In the genomic region with DNA sequence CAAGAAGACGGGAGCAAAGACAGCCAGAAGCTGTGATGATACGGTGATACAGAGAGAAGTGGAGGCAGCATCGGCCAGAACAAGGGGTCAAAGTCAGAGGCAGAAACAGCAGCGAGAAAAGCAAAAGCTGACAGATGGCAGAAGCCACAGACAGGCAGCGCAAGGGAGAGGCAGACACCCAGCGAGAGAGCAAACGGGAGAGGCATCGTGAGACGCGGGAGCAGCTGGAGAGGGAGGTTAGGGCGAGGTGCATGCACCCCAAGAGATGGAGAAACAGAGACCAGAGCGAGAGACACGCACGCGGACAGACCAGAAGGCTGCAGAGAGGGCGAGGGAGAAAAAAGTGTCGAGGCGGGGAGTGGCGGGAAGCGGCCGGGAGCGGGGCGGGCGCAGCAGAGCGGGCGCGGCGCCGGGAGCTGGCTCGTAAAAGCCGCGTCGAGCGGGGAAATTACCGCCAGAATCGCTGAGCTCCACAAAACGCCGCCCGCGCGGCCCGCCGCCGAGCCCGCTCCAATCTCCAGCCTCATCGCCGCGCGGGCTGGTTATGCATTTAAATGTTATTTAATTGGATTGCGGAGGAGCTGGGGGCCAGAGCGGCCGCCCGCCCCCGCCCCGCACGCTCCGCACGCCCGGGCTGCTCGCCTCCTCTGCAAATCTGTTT, we compare ENCODE assay signal across 8 cellular contexts. TPM values are rescaled to one million over a fixed set of nuclear protein-coding genes. Genes with fewer than 3 reads are reported as not detected.
DNase-seq lines count a peak whose midpoint lies in the region; ATAC-seq and TF ChIP-seq lines count a peak whose summit lies in the region.

No MANE protein-coding gene starts in this region.

- TF ChIP-seq CTCF in smooth muscle cell (IDR thresholded peaks at IDR 0.05; ENCODE audit: borderline replicate concordance, insufficient read depth, poor library complexity, severe bottlenecking) = no peak

- H3K9me3 ChIP-seq in iPS-18a (ENCODE audit: control insufficient read depth, low read depth, low read length) (no peaks in the 10 kb centered on the region), smooth muscle cell (replicated peaks; ENCODE audit: low read depth) (no peaks in the 10 kb centered on the region)

- ATAC-seq in HG03521 (IDR thresholded peaks at IDR 0.05; ENCODE audit: unreplicated experiment) = no peak

- WGBS in smooth muscle cell (ENCODE audit: low lambda C conversion rate) = 2% methylated on average over 39 of the region's 60 CpGs

- no peaks in the 10 kb centered on the region for H3F3A ChIP-seq in smooth muscle cell (ENCODE audit: low read depth)

- H3K36me3 ChIP-seq in iPS-18a (ENCODE audit: control insufficient read depth, low read depth, low read length) = no peaks in the 10 kb centered on the region
- H3K36me3 ChIP-seq in smooth muscle cell (ENCODE audit: low read depth) = no peaks in the 10 kb centered on the region

- H3K79me2 ChIP-seq in smooth muscle cell (ENCODE audit: low read depth) = no peaks in the 10 kb centered on the region

- H3K27ac ChIP-seq in iPS-18a (ENCODE audit: low read length) (no peak overlapping the region), smooth muscle cell (ENCODE audit: low read depth) (no peak overlapping the region)

- H3K4me3 ChIP-seq in iPS-18a (ENCODE audit: low read length) (peak overlapping the region; percentile 49), smooth muscle cell (peak overlapping the region; percentile 38)

- H2AFZ ChIP-seq in smooth muscle cell (ENCODE audit: low read depth) = peak overlapping the region; percentile 41

- H3K4me1 ChIP-seq in iPS-18a (ENCODE audit: control insufficient read depth, low read depth, low read length) (no peaks in the 10 kb centered on the region), smooth muscle cell (ENCODE audit: low read depth) (peaks cover 4% of the 10 kb centered on the region)

- peak overlapping the region; percentile 87 for H3K4me2 ChIP-seq in smooth muscle cell

- H3K9ac ChIP-seq in iPS-18a (ENCODE audit: low read length) (peak overlapping the region; percentile 20), smooth muscle cell (ENCODE audit: low read depth) (no peak overlapping the region)

- H4K20me1 ChIP-seq in smooth muscle cell (ENCODE audit: low read depth) = peaks cover 14% of the 10 kb centered on the region

- DNase-seq in NCI-H510A treated with DMSO at 0.1 percent for 48 hours (lab: John Stamatoyannopoulos, UW) = peak; percentile 38
- no peak for DNase-seq in NCI-H510A (lab: John Stamatoyannopoulos, UW)
- peak; percentile 60 for DNase-seq in NCI-H774 (lab: John Stamatoyannopoulos, UW)
- peak in 36 of 58 donors; percentile 4 to 72 (median 26) for DNase-seq in anterior cingulate cortex (lab: John Stamatoyannopoulos, UW)
- peak; percentile 18 for DNase-seq in smooth muscle cell (lab: John Stamatoyannopoulos, UW; ENCODE audit: unreplicated experiment)
- DNase-seq in GOT3 (lab: John Stamatoyannopoulos, UW) = no peak

- H3K27me3 ChIP-seq in iPS-18a (ENCODE audit: control insufficient read depth, insufficient read depth, low read length) (peaks cover 86% of the 10 kb centered on the region), smooth muscle cell (ENCODE audit: low read depth) (peaks cover 74% of the 10 kb centered on the region)

RNA-seq across cellular contexts. Expression of a gene that starts 15.6 kb away (rescaled TPM):
- 36.7 and 39.4 TPM in 2 replicates for total RNA-seq in smooth muscle cell
- 40.5 and 49.2 TPM in 2 replicates for polyA plus RNA-seq in smooth muscle cell

Comparison
In these comparisons a context has a peak if more than half of its experiments do, and no peak if none do; other contexts are left out.
1. DNase-seq: peak in NCI-H510A treated with DMSO at 0.1 percent for 48 hours (single experiment), NCI-H774 (single experiment), anterior cingulate cortex (36 of 58) and smooth muscle cell (single experiment); none in NCI-H510A (single experiment) and GOT3 (single experiment).